In genomic region chr10:91726355-91726754, GRCh38 we compare ENCODE assay signal across 28 cellular contexts.
"Had no signal": no experiment of that assay in that cellular context is flagged by ENCODE, and none has a peak within 500 bp of the region (broad histone marks: within the 10 kb centered on the region; RNA-seq: fewer than 3 reads in every experiment).

No MANE protein-coding gene starts in this region.

- H3K79me2 ChIP-seq: parathyroid adenoma had no signal

- H3K9ac ChIP-seq: neural progenitor cell, parathyroid adenoma had no signal

- DNase-seq: natural killer cell; occipital lobe; ovary; posterior cingulate gyrus; psoas muscle; right cardiac atrium; spleen; stimulated activated CD4-positive, alpha-beta T cell treated with anti-CD3 and anti-CD28 coated beads, Interleukin-12 subunit alpha, Interleukin-12 subunit beta, amount 100 ng/mL, for 4 hours; stimulated activated CD4-positive, alpha-beta T cell treated with anti-CD3 and anti-CD28 coated beads, Interleukin-1b, Interleukin-23, amount 100 ng/mL, for 48 hours; stimulated activated CD4-positive, alpha-beta T cell treated with anti-CD3 and anti-CD28 coated beads, Interleukin-4, amount 100 ng/mL, for 1 hour; stimulated activated CD4-positive, alpha-beta T cell treated with anti-CD3 and anti-CD28 coated beads, Interleukin-4, amount 100 ng/mL, for 4 hours; stimulated activated CD8-positive, alpha-beta memory T cell treated with anti-CD3 and anti-CD28 coated beads, Interleukin-4, amount 100 ng/mL, for 48 hours; stimulated activated naive CD4-positive, alpha-beta T cell; stimulated activated naive CD8-positive, alpha-beta T cell treated with anti-CD3 and anti-CD28 coated beads, Interleukin-15, amount 100 ng/mL, for 72 hours; stimulated activated naive CD8-positive, alpha-beta T cell treated with anti-CD3 and anti-CD28 coated beads, Interleukin-15, Interleukin-2, amounts not matched to agents 100 U/mL and 50 U/mL, for 24 hours; substantia nigra; testis; tibial artery; transverse colon; upper lobe of right lung; uterus had no signal

- H3K27me3 ChIP-seq: neural progenitor cell, ovary, suprapubic skin, testis, tibial artery, transverse colon, upper lobe of right lung, uterus had no signal

- H3K27ac ChIP-seq: neural progenitor cell, ovary, parathyroid adenoma, psoas muscle, skin epidermis, spleen, suprapubic skin, testis, tibial artery, transverse colon, upper lobe of right lung, uterus had no signal

- H3K4me3 ChIP-seq: neural progenitor cell, ovary, psoas muscle, skin epidermis, smooth muscle cell, spleen, suprapubic skin, testis, tibial artery, transverse colon, upper lobe of right lung, uterus had no signal

- H3K36me3 ChIP-seq: neural progenitor cell, ovary, spleen, suprapubic skin, tibial artery, transverse colon, upper lobe of right lung, uterus had no signal

- H3K4me1 ChIP-seq: neural progenitor cell, parathyroid adenoma, psoas muscle, spleen, suprapubic skin, testis, tibial artery, transverse colon, upper lobe of right lung, uterus had no signal

- H3K4me2 ChIP-seq: neural progenitor cell, smooth muscle cell had no signal

- H2AFZ ChIP-seq: neural progenitor cell, parathyroid adenoma had no signal

- H3K9me3 ChIP-seq: ovary, psoas muscle, suprapubic skin, testis, tibial artery, transverse colon, upper lobe of right lung, uterus had no signal

- ATAC-seq: natural killer cell; psoas muscle; right cardiac atrium; sciatic nerve; stimulated activated memory B cell treated with anti-CD40 and anti-IgM and Interleukin-4, amounts not matched to agents 10 μg/mL and 1 μg/mL and 100 μg/mL, for 72 hours; stimulated activated naive CD8-positive, alpha-beta T cell treated with anti-CD3 and anti-CD28 coated beads, Interleukin-15, amount 100 ng/mL, for 72 hours; stimulated activated naive CD8-positive, alpha-beta T cell treated with anti-CD3 and anti-CD28 coated beads, Interleukin-15, Interleukin-2, amounts not matched to agents 100 U/mL and 50 U/mL, for 24 hours; upper lobe of right lung had no signal
